In the genomic region with DNA sequence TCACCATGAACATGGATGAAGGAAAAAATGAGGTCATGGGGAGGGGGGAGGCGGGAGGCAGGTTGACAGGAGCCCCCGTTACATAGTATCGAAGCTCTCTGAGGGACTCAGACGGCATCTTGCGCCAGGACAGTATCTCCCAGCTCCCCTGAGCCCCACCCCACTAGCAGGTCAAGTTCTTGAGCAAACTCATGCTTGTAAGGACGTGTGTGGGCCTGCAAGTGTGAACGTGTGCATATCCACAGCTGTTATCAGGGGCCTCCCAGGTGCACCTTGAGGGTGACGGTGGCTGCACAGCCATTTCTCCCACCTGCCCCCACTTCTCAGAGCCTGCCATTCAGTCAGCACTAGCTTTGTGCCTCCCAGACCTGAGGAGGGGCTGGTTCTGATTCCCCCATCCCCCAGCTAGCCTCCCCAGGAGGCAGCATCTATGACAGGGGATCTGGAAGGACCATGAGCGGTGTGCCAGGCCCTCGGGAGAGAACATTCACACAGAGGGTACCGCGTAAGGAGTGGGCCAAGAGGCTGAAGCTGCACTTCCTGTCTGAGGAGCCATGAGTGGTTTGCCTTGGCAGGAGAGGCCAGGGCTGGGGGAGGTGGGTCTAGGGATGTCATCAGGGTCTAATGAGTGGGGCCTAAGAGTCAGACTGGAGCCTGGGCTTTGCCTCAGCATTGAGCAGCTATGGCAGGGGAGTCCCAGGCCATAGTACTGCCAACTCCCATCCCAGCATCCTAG, we compare ENCODE assay signal across 12 cellular contexts. TPM values are rescaled to one million over a fixed set of nuclear protein-coding genes. Genes with fewer than 3 reads are reported as not detected.
DNase-seq lines count a peak whose midpoint lies in the region; ATAC-seq and TF ChIP-seq lines count a peak whose summit lies in the region.
"Had no signal": no experiment of that assay in that cellular context is flagged by ENCODE, and none has a peak within 500 bp of the region (broad histone marks: within the 10 kb centered on the region; RNA-seq: fewer than 3 reads in every experiment).

No MANE protein-coding gene starts in this region.

- no peaks in the 10 kb centered on the region for H3K9me3 ChIP-seq in gastrocnemius medialis

- H3K36me3 Mint-ChIP-seq in GM23338 (ENCODE audit: low read depth) = peaks cover 29% of the 10 kb centered on the region; the same call in 2 of the 3 replicates

- peaks cover 32% of the 10 kb centered on the region for H3K4me1 ChIP-seq in GM23338 (ENCODE audit: insufficient read depth)
- peaks cover 18 to 33% of the 10 kb centered on the region in 2 donors for H3K4me1 ChIP-seq in gastrocnemius medialis

- intact Hi-C loops in gastrocnemius medialis (cut with DNase I; ENCODE audit: low total_unique reads) = no loop called here

- peaks cover 51% of the 10 kb centered on the region for H3K4me1 Mint-ChIP-seq in GM23338

- no peak overlapping the region for H2AFZ ChIP-seq in GM23338

- H3K27me3 Mint-ChIP-seq in GM23338 (ENCODE audit: insufficient read depth, low read depth, poor library complexity) = peaks cover 26% of the 10 kb centered on the region

- H3K36me3 ChIP-seq in GM23338 (ENCODE audit: insufficient read depth) (peaks cover 7% of the 10 kb centered on the region; the same call in 1 of the 2 replicates), gastrocnemius medialis (no peaks in the 10 kb centered on the region)
- H3K36me3 ChIP-seq: cardiac muscle cell had no signal

- H3F3A ChIP-seq in GM23338 (replicated peaks; ENCODE audit: low read depth) = peaks cover 9% of the 10 kb centered on the region; the same call in 1 of the 2 replicates

- H3K4me3 ChIP-seq in GM23338 = peak overlapping the region; percentile 91
- H3K4me3 ChIP-seq in fibroblast of mammary gland (ENCODE audit: control insufficient read depth, low read depth, low read length) = no peak overlapping the region
- H3K4me3 ChIP-seq in gastrocnemius medialis = no peak overlapping the region
- H3K4me3 ChIP-seq: cardiac muscle cell had no signal

- TF ChIP-seq POLR2A in gastrocnemius medialis (IDR thresholded peaks at IDR 0.05) = no peak

- H3K27ac Mint-ChIP-seq in GM23338 = peak overlapping the region; percentile 36; the same call in 1 of the 2 replicates

- H3K9me2 ChIP-seq in GM23338 (ENCODE audit: insufficient read depth) = no peaks in the 10 kb centered on the region; the same call in 1 of the 2 replicates

- peaks cover 7% of the 10 kb centered on the region; the same call in 1 of the 2 replicates for H4K20me1 ChIP-seq in GM23338 (replicated peaks; ENCODE audit: insufficient read depth)

- H3K79me2 ChIP-seq in GM23338 (replicated peaks; ENCODE audit: insufficient read depth) = peaks cover 32% of the 10 kb centered on the region

- TF ChIP-seq CTCF in GM23338 (conservative IDR thresholded peaks at IDR 0.05; ENCODE audit: low read depth in 2 of 2) (no peak), fibroblast of mammary gland (conservative IDR thresholded peaks at IDR 0.05; ENCODE audit: control insufficient read depth, insufficient read depth, low read depth, low read length) (no peak), gastrocnemius medialis (IDR thresholded peaks at IDR 0.05 in 4 of 5, conservative IDR thresholded peaks at IDR 0.05 in 1 of 5) (no peak)

- H3K4me3 Mint-ChIP-seq in GM23338 = peak overlapping the region; percentile 89

- H3K4me2 ChIP-seq in GM23338 = peak overlapping the region; percentile 99

- in situ Hi-C loops in gastrocnemius medialis (cut with MboI; ENCODE audit: low sequenced_read_pairs in 4 of 4) = no loop called here

- H3K9me3 Mint-ChIP-seq in GM23338 = no peaks in the 10 kb centered on the region

- H3K27me3 ChIP-seq in GM23338 (ENCODE audit: insufficient read depth) = peaks cover 20% of the 10 kb centered on the region
- no peaks in the 10 kb centered on the region for H3K27me3 ChIP-seq in gastrocnemius medialis
- H3K27me3 ChIP-seq: cardiac muscle cell had no signal

- ATAC-seq in GM23338 (no peak), gastrocnemius medialis (no peak), GM21423 (IDR thresholded peaks at IDR 0.05; ENCODE audit: unreplicated experiment) (no peak), GM18858 (IDR thresholded peaks at IDR 0.05; ENCODE audit: unreplicated experiment) (no peak)

- no peak for DNase-seq in GM23338 (ENCODE audit: low spot score)
- DNase-seq in RPMI8226 = peak; percentile 26
- DNase-seq in fibroblast of mammary gland (ENCODE audit: low read depth) = peak; percentile 22
- DNase-seq in gastrocnemius medialis = no peak
- no peak for DNase-seq in activated naive CD4-positive, alpha-beta T cell treated with anti-CD3 and anti-CD28 coated beads, Interleukin-2, amount 50 U/mL, for 16 hours
- DNase-seq in germinal center (ENCODE audit: low spot score) = no peak
- DNase-seq: stimulated activated CD4-positive, alpha-beta T cell treated with anti-CD3 and anti-CD28 coated beads, Interleukin-4, amount 100 ng/mL, for 24 hours; substantia nigra had no signal

- H3K27ac ChIP-seq in GM23338 (ENCODE audit: low read depth) (no peak overlapping the region), gastrocnemius medialis (peak overlapping the region; percentile 57 to 82 (median 77))
- H3K27ac ChIP-seq: cardiac muscle cell had no signal

TF ChIP-seq in GM23338, 12 proteins besides CTCF, POLR2A, EP300 and RAD21 (continues in another document):
- no peak for TF ChIP-seq EZH2 (IDR thresholded peaks at IDR 0.05; ENCODE audit: low read depth, unreplicated experiment)
- TF ChIP-seq, protein P1, sequence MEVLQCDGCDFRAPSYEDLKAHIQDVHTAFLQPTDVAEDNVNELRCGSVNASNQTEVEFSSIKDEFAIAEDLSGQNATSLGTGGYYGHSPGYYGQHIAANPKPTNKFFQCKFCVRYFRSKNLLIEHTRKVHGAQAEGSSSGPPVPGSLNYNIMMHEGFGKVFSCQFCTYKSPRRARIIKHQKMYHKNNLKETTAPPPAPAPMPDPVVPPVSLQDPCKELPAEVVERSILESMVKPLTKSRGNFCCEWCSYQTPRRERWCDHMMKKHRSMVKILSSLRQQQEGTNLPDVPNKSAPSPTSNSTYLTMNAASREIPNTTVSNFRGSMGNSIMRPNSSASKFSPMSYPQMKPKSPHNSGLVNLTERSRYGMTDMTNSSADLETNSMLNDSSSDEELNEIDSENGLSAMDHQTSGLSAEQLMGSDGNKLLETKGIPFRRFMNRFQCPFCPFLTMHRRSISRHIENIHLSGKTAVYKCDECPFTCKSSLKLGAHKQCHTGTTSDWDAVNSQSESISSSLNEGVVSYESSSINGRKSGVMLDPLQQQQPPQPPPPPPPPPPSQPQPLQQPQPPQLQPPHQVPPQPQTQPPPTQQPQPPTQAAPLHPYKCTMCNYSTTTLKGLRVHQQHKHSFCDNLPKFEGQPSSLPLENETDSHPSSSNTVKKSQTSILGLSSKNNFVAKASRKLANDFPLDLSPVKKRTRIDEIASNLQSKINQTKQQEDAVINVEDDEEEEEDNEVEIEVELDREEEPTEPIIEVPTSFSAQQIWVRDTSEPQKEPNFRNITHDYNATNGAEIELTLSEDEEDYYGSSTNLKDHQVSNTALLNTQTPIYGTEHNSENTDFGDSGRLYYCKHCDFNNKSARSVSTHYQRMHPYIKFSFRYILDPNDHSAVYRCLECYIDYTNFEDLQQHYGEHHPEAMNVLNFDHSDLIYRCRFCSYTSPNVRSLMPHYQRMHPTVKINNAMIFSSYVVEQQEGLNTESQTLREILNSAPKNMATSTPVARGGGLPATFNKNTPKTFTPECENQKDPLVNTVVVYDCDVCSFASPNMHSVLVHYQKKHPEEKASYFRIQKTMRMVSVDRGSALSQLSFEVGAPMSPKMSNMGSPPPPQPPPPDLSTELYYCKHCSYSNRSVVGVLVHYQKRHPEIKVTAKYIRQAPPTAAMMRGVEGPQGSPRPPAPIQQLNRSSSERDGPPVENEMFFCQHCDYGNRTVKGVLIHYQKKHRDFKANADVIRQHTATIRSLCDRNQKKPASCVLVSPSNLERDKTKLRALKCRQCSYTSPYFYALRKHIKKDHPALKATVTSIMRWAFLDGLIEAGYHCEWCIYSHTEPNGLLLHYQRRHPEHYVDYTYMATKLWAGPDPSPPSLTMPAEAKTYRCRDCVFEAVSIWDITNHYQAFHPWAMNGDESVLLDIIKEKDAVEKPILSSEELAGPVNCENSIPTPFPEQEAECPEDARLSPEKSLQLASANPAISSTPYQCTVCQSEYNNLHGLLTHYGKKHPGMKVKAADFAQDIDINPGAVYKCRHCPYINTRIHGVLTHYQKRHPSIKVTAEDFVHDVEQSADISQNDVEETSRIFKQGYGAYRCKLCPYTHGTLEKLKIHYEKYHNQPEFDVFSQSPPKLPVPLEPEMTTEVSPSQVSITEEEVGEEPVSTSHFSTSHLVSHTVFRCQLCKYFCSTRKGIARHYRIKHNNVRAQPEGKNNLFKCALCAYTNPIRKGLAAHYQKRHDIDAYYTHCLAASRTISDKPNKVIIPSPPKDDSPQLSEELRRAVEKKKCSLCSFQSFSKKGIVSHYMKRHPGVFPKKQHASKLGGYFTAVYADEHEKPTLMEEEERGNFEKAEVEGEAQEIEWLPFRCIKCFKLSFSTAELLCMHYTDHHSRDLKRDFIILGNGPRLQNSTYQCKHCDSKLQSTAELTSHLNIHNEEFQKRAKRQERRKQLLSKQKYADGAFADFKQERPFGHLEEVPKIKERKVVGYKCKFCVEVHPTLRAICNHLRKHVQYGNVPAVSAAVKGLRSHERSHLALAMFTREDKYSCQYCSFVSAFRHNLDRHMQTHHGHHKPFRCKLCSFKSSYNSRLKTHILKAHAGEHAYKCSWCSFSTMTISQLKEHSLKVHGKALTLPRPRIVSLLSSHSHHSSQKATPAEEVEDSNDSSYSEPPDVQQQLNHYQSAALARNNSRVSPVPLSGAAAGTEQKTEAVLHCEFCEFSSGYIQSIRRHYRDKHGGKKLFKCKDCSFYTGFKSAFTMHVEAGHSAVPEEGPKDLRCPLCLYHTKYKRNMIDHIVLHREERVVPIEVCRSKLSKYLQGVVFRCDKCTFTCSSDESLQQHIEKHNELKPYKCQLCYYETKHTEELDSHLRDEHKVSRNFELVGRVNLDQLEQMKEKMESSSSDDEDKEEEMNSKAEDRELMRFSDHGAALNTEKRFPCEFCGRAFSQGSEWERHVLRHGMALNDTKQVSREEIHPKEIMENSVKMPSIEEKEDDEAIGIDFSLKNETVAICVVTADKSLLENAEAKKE (CRISPR knock-in tag; IDR thresholded peaks at IDR 0.05) = no peak
- no peak for TF ChIP-seq POLR2AphosphoS5 (IDR thresholded peaks at IDR 0.05; ENCODE audit: low read depth)

RNA-seq across cellular contexts. Expression of a gene that starts 2.9 kb away (rescaled TPM):
- total RNA-seq in GM23338 (2014; rRNA removed; shearing (Covaris generic)) = 32.6 and 67.6 TPM in 2 replicates
- polyA plus RNA-seq in GM23338 (2016; fragmentation: Nextera tagmentation; extraction: Ambion mirVana) = 2.3 and 2.8 TPM in 2 replicates
- 10 to 100 TPM in 1 of 4 donors, 1 to 10 TPM in 3; 5.2 to 40.1 (median 7.5) TPM for total RNA-seq in gastrocnemius medialis

RNA-seq across cellular contexts. Expression of a gene that starts 33.4 kb away (rescaled TPM):
- total RNA-seq in GM23338 (2014; rRNA removed; shearing (Covaris generic)) = not detected in 2 replicates
- not detected in 2 replicates for polyA plus RNA-seq in GM23338 (2016; fragmentation: Nextera tagmentation; extraction: Ambion mirVana)
- not detected for total RNA-seq in gastrocnemius medialis
- total RNA-seq: cardiac muscle cell; T-helper 2 cell treated with Interferon-gamma antibody and Interleukin-4, amounts not matched to agents 100 ng/mL and 5 ng/mL, for 36 hours had no signal
- polyA plus RNA-seq: cardiac muscle cell had no signal

RNA-seq across cellular contexts. Expression of a gene that starts 47.1 kb away (rescaled TPM):
- total RNA-seq in GM23338 (2014; rRNA removed; shearing (Covaris generic)) = 0.28 and 3.0 TPM in 2 replicates
- 0.68 and 1.3 TPM in 2 replicates for polyA plus RNA-seq in GM23338 (2016; fragmentation: Nextera tagmentation; extraction: Ambion mirVana)
- total RNA-seq in gastrocnemius medialis = 1 to 10 TPM; 1.9 to 8.9 (median 5.0) TPM
- total RNA-seq: T-helper 2 cell treated with Interferon-gamma antibody and Interleukin-4, amounts not matched to agents 100 ng/mL and 5 ng/mL, for 36 hours had no signal

Comparison
In these comparisons a context has a peak if more than half of its experiments do, and no peak if none do; other contexts are left out.
1. DNase-seq: peak in RPMI8226 (single experiment) and fibroblast of mammary gland (single experiment); none in GM23338 (single experiment), gastrocnemius medialis (0 of 2), activated naive CD4-positive, alpha-beta T cell treated with anti-CD3 and anti-CD28 coated beads, Interleukin-2, amount 50 U/mL, for 16 hours (single experiment) and germinal center (single experiment).